In the genomic region with DNA sequence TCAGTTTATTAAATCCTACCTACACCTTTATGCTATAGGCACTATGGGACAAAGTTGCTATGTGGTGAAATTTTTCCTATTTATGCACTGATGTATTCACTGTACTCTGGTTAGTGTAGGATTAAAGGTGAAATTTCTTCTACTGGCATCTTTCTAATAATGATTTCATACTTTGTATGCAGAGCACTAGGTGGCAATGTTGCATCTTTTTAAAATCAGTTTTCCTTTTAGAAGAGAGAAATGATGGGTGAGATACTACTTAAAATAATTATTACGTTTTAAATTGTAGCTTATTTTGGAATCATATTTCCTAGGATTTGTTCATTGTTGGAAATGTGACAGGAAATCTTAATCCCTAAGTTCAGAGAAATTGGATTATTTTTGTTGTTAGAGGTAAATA, we compare ENCODE assay signal across 8 cellular contexts.
DNase-seq lines count a peak whose midpoint lies in the region; ATAC-seq and TF ChIP-seq lines count a peak whose summit lies in the region.

No MANE protein-coding gene starts in this region.

- no peaks in the 10 kb centered on the region for H3K9me3 Mint-ChIP-seq in endothelial cell (ENCODE audit: unreplicated experiment)
- H3K9me3 Mint-ChIP-seq in stimulated activated memory B cell treated with anti-CD40 and anti-IgM and Interleukin-4, amounts not matched to agents 10 μg/mL and 1 μg/mL and 100 μg/mL, for 72 hours: no peaks in the 10 kb centered on the region

- DNase-seq in DMS 273 (lab: John Stamatoyannopoulos, UW; ENCODE audit: unreplicated experiment) (peak; percentile 71), DMS 273 treated with DMSO at 0.1 percent for 48 hours (lab: John Stamatoyannopoulos, UW) (no peak), NCI-H460 (ENCODE audit: extremely low read depth, low read depth) (peak; percentile 26), endothelial cell (ENCODE audit: low spot score) (no peak), renal cortical epithelial cell (ENCODE audit: low read depth) (peak; percentile 8)
- no peak for DNase-seq in stimulated activated CD8-positive, alpha-beta memory T cell treated with anti-CD3 and anti-CD28 coated beads, Interleukin-4, amount 100 ng/mL, for 48 hours

- H3K36me3 Mint-ChIP-seq in endothelial cell (ENCODE audit: low read depth, unreplicated experiment): no peaks in the 10 kb centered on the region
- no peaks in the 10 kb centered on the region for H3K36me3 Mint-ChIP-seq in stimulated activated memory B cell treated with anti-CD40 and anti-IgM and Interleukin-4, amounts not matched to agents 10 μg/mL and 1 μg/mL and 100 μg/mL, for 72 hours

- no peak overlapping the region for H3K4me3 Mint-ChIP-seq in endothelial cell (ENCODE audit: unreplicated experiment)
- H3K4me3 Mint-ChIP-seq in stimulated activated memory B cell treated with anti-CD40 and anti-IgM and Interleukin-4, amounts not matched to agents 10 μg/mL and 1 μg/mL and 100 μg/mL, for 72 hours: no peak overlapping the region

- no peak for ATAC-seq in HG02884 (IDR thresholded peaks at IDR 0.05; ENCODE audit: unreplicated experiment)
- ATAC-seq in stimulated activated memory B cell treated with anti-CD40 and anti-IgM and Interleukin-4, amounts not matched to agents 10 μg/mL and 1 μg/mL and 100 μg/mL, for 72 hours: no peak

- no peak overlapping the region for H3K27ac Mint-ChIP-seq in endothelial cell (ENCODE audit: unreplicated experiment)
- H3K27ac Mint-ChIP-seq in stimulated activated memory B cell treated with anti-CD40 and anti-IgM and Interleukin-4, amounts not matched to agents 10 μg/mL and 1 μg/mL and 100 μg/mL, for 72 hours: no peak overlapping the region

- TF ChIP-seq CTCF in endothelial cell (IDR thresholded peaks at IDR 0.05; ENCODE audit: unreplicated experiment): peak; percentile 21

- H3K4me1 Mint-ChIP-seq in endothelial cell (ENCODE audit: unreplicated experiment): peaks cover 16% of the 10 kb centered on the region
- H3K4me1 Mint-ChIP-seq in stimulated activated memory B cell treated with anti-CD40 and anti-IgM and Interleukin-4, amounts not matched to agents 10 μg/mL and 1 μg/mL and 100 μg/mL, for 72 hours: no peaks in the 10 kb centered on the region

- no peaks in the 10 kb centered on the region for H3K27me3 Mint-ChIP-seq in endothelial cell (ENCODE audit: unreplicated experiment)
- H3K27me3 Mint-ChIP-seq in stimulated activated memory B cell treated with anti-CD40 and anti-IgM and Interleukin-4, amounts not matched to agents 10 μg/mL and 1 μg/mL and 100 μg/mL, for 72 hours: no peaks in the 10 kb centered on the region

Comparison
In these comparisons a context has a peak if more than half of its experiments do, and no peak if none do; other contexts are left out.
1. DNase-seq: peak in DMS 273 (single experiment), NCI-H460 (single experiment) and renal cortical epithelial cell (single experiment); none in DMS 273 treated with DMSO at 0.1 percent for 48 hours (single experiment), endothelial cell (single experiment) and stimulated activated CD8-positive, alpha-beta memory T cell treated with anti-CD3 and anti-CD28 coated beads, Interleukin-4, amount 100 ng/mL, for 48 hours (single experiment).